ENCODE assay signal across 8 cellular contexts in the genomic region with DNA sequence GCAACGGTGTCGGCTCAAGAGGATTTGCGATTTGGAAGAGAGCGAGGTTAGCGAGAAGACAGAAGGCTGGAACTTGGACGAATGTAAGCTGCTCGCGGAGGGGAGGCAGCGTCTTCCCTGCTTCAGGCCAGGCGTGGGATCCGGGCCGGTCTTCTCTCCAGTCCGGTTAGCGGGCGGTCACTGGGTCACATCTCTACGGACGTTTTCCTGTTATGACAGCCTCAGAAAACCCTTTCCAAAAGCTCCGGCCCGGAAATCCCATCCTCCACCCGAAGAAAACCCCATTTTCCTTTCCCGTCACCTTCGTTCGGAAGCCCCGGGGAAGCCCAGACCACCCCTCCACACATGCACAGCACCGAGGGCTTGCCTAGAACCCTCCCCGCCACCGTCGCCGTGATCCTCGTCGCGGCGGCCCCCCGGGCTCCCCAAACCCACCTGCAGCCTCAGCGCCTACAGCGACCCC. TPM values are rescaled to one million over a fixed set of nuclear protein-coding genes. Genes with fewer than 3 reads are reported as not detected.
DNase-seq lines count a peak whose midpoint lies in the region; ATAC-seq and TF ChIP-seq lines count a peak whose summit lies in the region.

No MANE protein-coding gene starts in this region.

- no peaks in the 10 kb centered on the region for H3K9me3 ChIP-seq in WERI-Rb-1 (ENCODE audit: severe bottlenecking)
- no peaks in the 10 kb centered on the region for H3K9me3 ChIP-seq in neutrophil

- H3K36me3 ChIP-seq in WERI-Rb-1 = peaks cover 49% of the 10 kb centered on the region
- H3K36me3 ChIP-seq in neutrophil = peaks cover 20% of the 10 kb centered on the region

- H3K27ac ChIP-seq in WERI-Rb-1 (peak overlapping the region; percentile 99), neutrophil (peak overlapping the region; percentile 93)

- peak; percentile 4 for ATAC-seq in GM18499 (IDR thresholded peaks at IDR 0.05; ENCODE audit: insufficient read depth, unreplicated experiment)
- peak; percentile 22 for ATAC-seq in HG03159 (IDR thresholded peaks at IDR 0.05; ENCODE audit: unreplicated experiment)

- H3K27me3 ChIP-seq in WERI-Rb-1 (ENCODE audit: insufficient read depth, low read depth, severe bottlenecking) = no peaks in the 10 kb centered on the region
- no peaks in the 10 kb centered on the region for H3K27me3 ChIP-seq in neutrophil

- DNase-seq in AG20443 (ENCODE audit: low spot score) = peak; percentile 65
- no peak for DNase-seq in WERI-Rb-1
- peak; percentile 51 for DNase-seq in fibroblast of the aortic adventitia (ENCODE audit: low read depth)
- no peak for DNase-seq in activated effector memory CD4-positive, alpha-beta T cell treated with anti-CD3 and anti-CD28 coated beads, Interleukin-2, amount 50 U/mL, for 16 hours
- DNase-seq in NCI-H446 treated with DMSO at 0.1 percent for 48 hours (lab: John Stamatoyannopoulos, UW) = no peak

- TF ChIP-seq CTCF in WERI-Rb-1 (IDR thresholded peaks at IDR 0.05; ENCODE audit: low read depth, low read length) = no peak
- no peak for TF ChIP-seq CTCF in fibroblast of the aortic adventitia (IDR thresholded peaks at IDR 0.05; ENCODE audit: insufficient read depth, low read length)
- no peak for TF ChIP-seq CTCF in neutrophil (IDR thresholded peaks at IDR 0.05)

- peak overlapping the region; percentile 99 for H3K4me3 ChIP-seq in WERI-Rb-1 (ENCODE audit: low read depth, low read length)
- H3K4me3 ChIP-seq in fibroblast of the aortic adventitia (ENCODE audit: low read depth, low read length) = peak overlapping the region; percentile 95
- H3K4me3 ChIP-seq in neutrophil (ENCODE audit: low read depth in 1 of 2, low read length in 1 of 2) = peak overlapping the region; percentile 83 to 94

- H3K4me1 ChIP-seq in neutrophil (ENCODE audit: control insufficient read depth in 1 of 2, insufficient read depth in 1 of 2, low read depth in 1 of 2, low read length in 1 of 2) = peaks cover 24 to 37% of the 10 kb centered on the region in 2 experiments

RNA-seq across cellular contexts. Expression of a gene that starts 0.3 kb away (rescaled TPM):
- total RNA-seq in fibroblast of the aortic adventitia (ENCODE audit: low replicate concordance) = 286 and 765 TPM in 2 replicates

RNA-seq across cellular contexts. Expression of a gene that starts 0.5 kb away (rescaled TPM):
- 58.1 and 58.3 TPM in 2 replicates for total RNA-seq in fibroblast of the aortic adventitia (ENCODE audit: low replicate concordance)

RNA-seq across cellular contexts. Expression of a gene that starts 14.9 kb away (rescaled TPM):
- 30.2 and 53.1 TPM in 2 replicates for total RNA-seq in fibroblast of the aortic adventitia (ENCODE audit: low replicate concordance)

Comparison
In these comparisons a context has a peak if more than half of its experiments do, and no peak if none do; other contexts are left out.
1. DNase-seq: peak in AG20443 (single experiment) and fibroblast of the aortic adventitia (single experiment); none in WERI-Rb-1 (single experiment), activated effector memory CD4-positive, alpha-beta T cell treated with anti-CD3 and anti-CD28 coated beads, Interleukin-2, amount 50 U/mL, for 16 hours (single experiment) and NCI-H446 treated with DMSO at 0.1 percent for 48 hours (single experiment).
2. Peak in every context shown above with its lines, with median percentiles within 50 percentile points of each other: H3K4me3 ChIP-seq.